Comparison of ENCODE assay signal across 29 cellular contexts in the genomic region with DNA sequence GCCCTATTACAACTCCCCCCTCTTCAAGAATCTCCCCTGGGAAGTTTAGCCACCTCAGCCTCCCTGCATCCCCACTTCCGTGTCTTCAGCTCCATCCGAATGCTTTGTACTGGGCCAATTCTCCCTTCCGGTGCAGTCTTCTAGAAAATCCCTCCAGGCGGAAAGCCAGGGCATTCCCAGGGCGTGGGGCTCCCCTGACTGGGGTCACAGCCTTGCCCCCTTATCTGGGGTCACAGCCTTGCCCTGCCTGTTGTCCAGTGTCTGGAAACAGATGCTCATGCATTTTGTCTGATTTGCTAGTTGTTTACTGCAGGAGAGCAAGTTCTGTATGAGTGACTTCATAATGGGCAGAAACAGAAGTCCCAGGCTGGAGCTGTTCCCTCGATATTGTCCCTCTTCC.
"Had no signal": no experiment of that assay in that cellular context is flagged by ENCODE, and none has a peak within 500 bp of the region (broad histone marks: within the 10 kb centered on the region; RNA-seq: fewer than 3 reads in every experiment).

No MANE protein-coding gene starts in this region.

- DNase-seq: activated CD4-positive, alpha-beta memory T cell treated with anti-CD3 and anti-CD28 coated beads, Interleukin-2, amount 10 ng/mL, durations not matched to agents 7 days and 5 days; activated CD4-positive, alpha-beta T cell treated with anti-CD3 and anti-CD28 coated beads for 1 hour; activated CD4-positive, alpha-beta T cell treated with anti-CD3 and anti-CD28 coated beads for 4 hours; activated CD4-positive, alpha-beta T cell treated with anti-CD3 and anti-CD28 coated beads, Interleukin-2, amount 10 ng/mL, durations not matched to agents 7 days and 5 days; activated CD4-positive, alpha-beta T cell treated with anti-CD3 and anti-CD28 coated beads, Interleukin-2, amount 50 U/mL, for 4 hours; activated CD8-positive, alpha-beta memory T cell treated with anti-CD3 and anti-CD28 coated beads, Interleukin-2, amount 50 U/mL, for 48 hours; activated gamma-delta T cell; activated naive CD4-positive, alpha-beta T cell; activated naive CD4-positive, alpha-beta T cell treated with anti-CD3 and anti-CD28 coated beads, Interleukin-2, amount 10 ng/mL, durations not matched to agents 7 days and 5 days; activated naive CD8-positive, alpha-beta T cell treated with anti-CD3 and anti-CD28 coated beads, Interleukin-2, amount 10 ng/mL, durations not matched to agents 7 days and 5 days; activated T-cell treated with anti-CD3 and anti-CD28 coated beads for 4 hours; activated T-cell treated with anti-CD3 and anti-CD28 coated beads, Interleukin-2, amount 50 U/mL, for 24 hours; activated T-cell treated with anti-CD3 and anti-CD28 coated beads, Interleukin-2, amount 50 U/mL, for 72 hours; central memory CD4-positive, alpha-beta T cell; cerebellar nuclear complex; colonic mucosa; effector CD8-positive, alpha-beta T cell; esophagus squamous epithelium; foreskin melanocyte; T-helper 2 cell had no signal

- ATAC-seq: activated naive CD4-positive, alpha-beta T cell treated with anti-CD3 and anti-CD28 coated beads, Interleukin-2, amount 50 U/mL, for 72 hours; activated T-cell treated with anti-CD3 and anti-CD28 coated beads, Interleukin-2, amount 50 U/mL, for 72 hours; gastroesophageal sphincter; WTC11 had no signal

- H3K27ac ChIP-seq: ascending aorta, breast epithelium, cardiac muscle cell, colonic mucosa, epithelial cell of prostate, esophagus squamous epithelium, gastroesophageal sphincter, VCaP had no signal

- H3K36me3 ChIP-seq: ascending aorta, breast epithelium, cardiac muscle cell, colonic mucosa, esophagus squamous epithelium, gastroesophageal sphincter had no signal

- H3K27me3 ChIP-seq: ascending aorta, cardiac muscle cell, colonic mucosa had no signal

- H3K4me1 ChIP-seq: ascending aorta, breast epithelium, colonic mucosa, gastroesophageal sphincter had no signal

- H3K9me3 ChIP-seq: ascending aorta, breast epithelium, colonic mucosa, esophagus squamous epithelium, gastroesophageal sphincter had no signal

- H3K4me3 ChIP-seq: ascending aorta, breast epithelium, cardiac muscle cell, colonic mucosa, esophagus squamous epithelium, gastroesophageal sphincter had no signal

- FAIRE-seq: endothelial cell of umbilical vein had no signal
